20 cellular contexts compared by ENCODE assay signal in the genomic region with DNA sequence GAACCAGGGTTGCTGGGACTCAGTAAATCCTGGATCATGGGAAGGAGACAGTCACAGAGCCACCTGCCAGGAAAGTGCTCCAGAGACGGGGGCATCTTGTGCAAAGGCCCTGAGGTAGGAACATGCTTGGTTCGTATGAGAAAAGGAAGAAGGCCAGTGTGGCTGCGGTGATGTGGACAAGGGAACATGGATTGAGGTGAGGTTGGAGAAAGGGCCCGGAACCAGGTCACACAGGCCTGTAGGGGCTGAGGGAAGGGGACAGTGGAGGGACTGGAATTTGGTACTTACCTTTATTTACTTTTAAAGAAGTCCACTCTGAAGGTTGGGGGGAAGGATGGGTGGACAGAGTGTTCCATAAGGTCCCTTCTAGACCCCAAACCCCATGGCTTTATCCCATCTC. TPM values are rescaled to one million over a fixed set of nuclear protein-coding genes. Genes with fewer than 3 reads are reported as not detected.
DNase-seq lines count a peak whose midpoint lies in the region; ATAC-seq, FAIRE-seq and TF ChIP-seq lines count a peak whose summit lies in the region.
"Had no signal": no experiment of that assay in that cellular context is flagged by ENCODE, and none has a peak within 500 bp of the region (broad histone marks: within the 10 kb centered on the region; RNA-seq: fewer than 3 reads in every experiment).

No MANE protein-coding gene starts in this region.

- ATAC-seq in right lobe of liver (no peak), HepG2 (no peak), GM19467 (IDR thresholded peaks at IDR 0.05; ENCODE audit: unreplicated experiment) (no peak), WTC11 (no peak)
- ATAC-seq: A549, HCT116 had no signal

- no peak overlapping the region for H2AFZ ChIP-seq in HepG2 (ENCODE audit: low read length)

- TF ChIP-seq CTCF in right lobe of liver (IDR thresholded peaks at IDR 0.05) (no peak), HepG2 (CRISPR knock-in tag; IDR thresholded peaks at IDR 0.05) (no peak), spleen (IDR thresholded peaks at IDR 0.05 in 8 of 11, conservative IDR thresholded peaks at IDR 0.05 in 3 of 11) (no peak), WTC11 (IDR thresholded peaks at IDR 0.05) (no peak)

- no peak overlapping the region for H3K4me2 ChIP-seq in HepG2 (ENCODE audit: low read depth, low read length)
- H3K4me2 ChIP-seq: A549, BLaER1 had no signal

- H3K27ac ChIP-seq in right lobe of liver (no peak overlapping the region), HepG2 (ENCODE audit: extremely low read length, insufficient read depth, low read length) (no peak overlapping the region), spleen (no peak overlapping the region)
- H3K27ac ChIP-seq: 22Rv1, A549, BLaER1 had no signal

- WGBS in right lobe of liver (ENCODE audit: insufficient coverage, low coverage, low lambda C conversion rate, missing lambda C conversion rate) = 57% methylated on average over 3 of the region's 4 CpGs
- 47% methylated on average over 4 of the region's 4 CpGs for WGBS in HepG2 (ENCODE audit: low lambda C conversion rate)
- 78 to 93% (median 88%) methylated on average over 4 of the region's 4 CpGs for WGBS in spleen, 5 donors

- intact Hi-C loops in right lobe of liver (cut with DNase I) (no loop called here), HepG2 (cut with micrococcal nuclease; ENCODE audit: unreplicated experiment) (no loop called here), spleen (cut with DNase I; ENCODE audit: low total_unique reads) (no loop called here)

- TF ChIP-seq RAD21 in HepG2 (CRISPR knock-in tag; IDR thresholded peaks at IDR 0.05) = no peak

- no peak overlapping the region for H3K27ac Mint-ChIP-seq in WTC11
- H3K27ac Mint-ChIP-seq: CD4-positive, alpha-beta memory T cell had no signal

- H3K79me2 ChIP-seq in HepG2 (ENCODE audit: insufficient read depth, low read length) = no peaks in the 10 kb centered on the region

- no peaks in the 10 kb centered on the region for H3K9me3 ChIP-seq in right lobe of liver
- no peaks in the 10 kb centered on the region for H3K9me3 ChIP-seq in HepG2 (ENCODE audit: low read length)
- H3K9me3 ChIP-seq in spleen = peaks cover 0 to 10% (median 0%) of the 10 kb centered on the region in 8 donors
- H3K9me3 ChIP-seq: A549 had no signal

- no peak for TF ChIP-seq POLR2A in right lobe of liver (IDR thresholded peaks at IDR 0.05)
- no peak for TF ChIP-seq POLR2A in HepG2 (IDR thresholded peaks at IDR 0.05; ENCODE audit: insufficient read depth in 1 of 2, low read depth in 2 of 2, low read length in 2 of 2)
- no peak for TF ChIP-seq POLR2A in spleen (IDR thresholded peaks at IDR 0.05)

- no peak for FAIRE-seq in HepG2 (lab: Jason Lieb, UNC)
- FAIRE-seq: A549 had no signal

- in situ Hi-C loops in HepG2 (cut with HindIII; ENCODE audit: extremely low pct_ligation_motif_present, low pct_unique_long_range_greater_than_20kb) = no loop called here

- H3K4me1 ChIP-seq in right lobe of liver (no peaks in the 10 kb centered on the region), HepG2 (ENCODE audit: insufficient read depth, low read length) (no peaks in the 10 kb centered on the region), spleen (no peaks in the 10 kb centered on the region)
- H3K4me1 ChIP-seq: A549 had no signal

- H3K36me3 ChIP-seq in right lobe of liver (no peaks in the 10 kb centered on the region), HepG2 (replicated peaks in 1 of 2; ENCODE audit: control insufficient read depth in 1 of 2, insufficient read depth in 2 of 2, low read length in 2 of 2) (no peaks in the 10 kb centered on the region), spleen (no peaks in the 10 kb centered on the region)
- H3K36me3 ChIP-seq: BLaER1 had no signal

- H4K20me1 ChIP-seq in HepG2 (ENCODE audit: insufficient read depth, low read length) = no peaks in the 10 kb centered on the region
- H4K20me1 ChIP-seq: BLaER1 had no signal

- peaks cover 5% of the 10 kb centered on the region for H3K27me3 Mint-ChIP-seq in WTC11 (ENCODE audit: low read depth)

- BruUV-seq in HepG2 (replicated peaks; lab: Mats Ljungman, UMichigan) = no TSS peak

- POLR2A ChIA-PET in HepG2 (lab: Yijun Ruan, JAX) (no interaction called here), WTC11 (lab: Charles Lee) (no interaction called here)

- peaks cover 13% of the 10 kb centered on the region for H3K36me3 Mint-ChIP-seq in WTC11
- H3K36me3 Mint-ChIP-seq: CD14-positive monocyte; CD4-positive, alpha-beta memory T cell had no signal

- H3K4me3 Mint-ChIP-seq in WTC11 = no peak overlapping the region
- H3K4me3 Mint-ChIP-seq: CD14-positive monocyte; CD4-positive, alpha-beta memory T cell had no signal

- DNase-seq in activated CD8-positive, alpha-beta memory T cell treated with anti-CD3 and anti-CD28 coated beads for 24 hours = peak; percentile 33
- DNase-seq in activated CD8-positive, alpha-beta memory T cell treated with anti-CD3 and anti-CD28 coated beads, Interleukin-2, amount 50 U/mL, for 4 hours = no peak
- DNase-seq in right lobe of liver (peak in 2 of 3 donors; percentile 18 to 24), HepG2 (ENCODE audit: low spot score) (no peak), spleen (peak; percentile 40), COLO829 (ENCODE audit: low spot score) (no peak), WTC11 (ENCODE audit: low spot score) (no peak)
- DNase-seq: AML-193; Calu3; CD4-positive, alpha-beta memory T cell; DMS79 treated with DMSO at 0.1 percent for 48 hours; GF-D8; GOT3; H7 had no signal

- H3K4me1 Mint-ChIP-seq in WTC11 = peaks cover 9% of the 10 kb centered on the region

- peaks cover 38% of the 10 kb centered on the region for H3K9me3 Mint-ChIP-seq in WTC11

- no peak overlapping the region for H3K9ac ChIP-seq in HepG2 (ENCODE audit: insufficient read depth, low read depth, low read length)
- H3K9ac ChIP-seq: BLaER1 had no signal

- CTCF ChIA-PET in HepG2 (lab: Yijun Ruan, JAX; ENCODE audit: low intra/inter-chr PET ratio, low total read pairs) = no interaction called here
- CTCF ChIA-PET in WTC11 (lab: Charles Lee) = no interaction called here

- TF ChIP-seq EP300 in HepG2 (IDR thresholded peaks at IDR 0.05; ENCODE audit: low read depth in 2 of 2, low read length in 2 of 2) (no peak), HepG2 (CRISPR knock-in tag; IDR thresholded peaks at IDR 0.05; ENCODE audit: borderline replicate concordance) (no peak)

- H3K27me3 ChIP-seq in right lobe of liver (no peaks in the 10 kb centered on the region), HepG2 (ENCODE audit: control insufficient read depth in 1 of 2, insufficient read depth in 2 of 2, low read length in 2 of 2) (no peaks in the 10 kb centered on the region; a peak in 1 of 5 replicates), spleen (replicated peaks in 1 of 7) (peaks cover 0 to 6% (median 0%) of the 10 kb centered on the region in 7 donors)
- H3K27me3 ChIP-seq: BLaER1 had no signal

- no peak overlapping the region for H3K4me3 ChIP-seq in right lobe of liver
- H3K4me3 ChIP-seq in HepG2 (replicated peaks in 1 of 3; ENCODE audit: insufficient read depth in 1 of 3, low read depth in 2 of 3, low read length in 3 of 3) = no peak overlapping the region
- no peak overlapping the region for H3K4me3 ChIP-seq in spleen
- H3K4me3 ChIP-seq: A549, BLaER1 had no signal

TF ChIP-seq in HepG2, 621 proteins besides CTCF, POLR2A, EP300 and RAD21 (continues in another document):
- TF ChIP-seq, protein P1, sequence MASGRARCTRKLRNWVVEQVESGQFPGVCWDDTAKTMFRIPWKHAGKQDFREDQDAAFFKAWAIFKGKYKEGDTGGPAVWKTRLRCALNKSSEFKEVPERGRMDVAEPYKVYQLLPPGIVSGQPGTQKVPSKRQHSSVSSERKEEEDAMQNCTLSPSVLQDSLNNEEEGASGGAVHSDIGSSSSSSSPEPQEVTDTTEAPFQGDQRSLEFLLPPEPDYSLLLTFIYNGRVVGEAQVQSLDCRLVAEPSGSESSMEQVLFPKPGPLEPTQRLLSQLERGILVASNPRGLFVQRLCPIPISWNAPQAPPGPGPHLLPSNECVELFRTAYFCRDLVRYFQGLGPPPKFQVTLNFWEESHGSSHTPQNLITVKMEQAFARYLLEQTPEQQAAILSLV (CRISPR knock-in tag; IDR thresholded peaks at IDR 0.05; ENCODE audit: borderline replicate concordance) = no peak

RNA-seq across cellular contexts. Expression of a gene that starts 32.9 kb away (rescaled TPM):
- total RNA-seq in right lobe of liver (100 to 1,000 TPM in 1 of 6 experiments, 10 to 100 TPM in 5; 17.5 to 116 (median 65.3) TPM), HepG2 (2016; rRNA removed; fragmentation: Illumina TruSeq; extraction: Trizol) (not detected in 2 replicates), spleen (100 to 1,000 TPM; 262 to 549 (median 387) TPM), WTC11 (2021) (52.4 to 64.3 TPM (median 59.6 TPM) in 3 replicates)
- total RNA-seq in HepG2 (2016; cell fraction: cytosol; rRNA removed; fragmentation: Illumina TruSeq; extraction: Trizol; ENCODE audit: low read depth) = not detected in 2 replicates
- not detected in 2 replicates for total RNA-seq in HepG2 (2016; cell fraction: insoluble cytoplasmic fraction; rRNA removed; fragmentation: Illumina TruSeq; extraction: Trizol)
- total RNA-seq in HepG2 (2016; cell fraction: membrane; rRNA removed; fragmentation: Illumina TruSeq; extraction: Trizol) = not detected in 2 replicates
- not detected in 2 replicates for total RNA-seq in HepG2 (2016; cell fraction: nucleus; rRNA removed; fragmentation: Illumina TruSeq; extraction: Trizol)
- polyA plus RNA-seq in HepG2 (2011; rRNA removed) (not detected in 2 replicates), spleen (10 to 100 TPM; 22.7 to 64.5 (median 44.7) TPM)
- 0.05 TPM in 1 of 2 replicates, not detected in the other for polyA plus RNA-seq in HepG2 (2011; cell fraction: cytosol; rRNA removed)
- polyA plus RNA-seq in HepG2 (2011; cell fraction: nucleus; rRNA removed) = 0.40 TPM in 1 of 2 replicates, not detected in the other
- not detected in 2 replicates for polyA plus RNA-seq in HepG2 (2012)
- polyA plus RNA-seq in HepG2 (2016; cell fraction: cytosol; fragmentation: Illumina TruSeq; extraction: Trizol; ENCODE audit: low read depth) = not detected in 2 replicates
- polyA plus RNA-seq in HepG2 (2016; cell fraction: insoluble cytoplasmic fraction; fragmentation: Illumina TruSeq; extraction: Trizol; ENCODE audit: low read depth) = not detected in 2 replicates
- polyA plus RNA-seq in HepG2 (2016; cell fraction: membrane; fragmentation: Illumina TruSeq; extraction: Trizol; ENCODE audit: low read depth) = not detected in 2 replicates
- polyA plus RNA-seq in HepG2 (2016; cell fraction: nucleus; fragmentation: Illumina TruSeq; extraction: Trizol; ENCODE audit: insufficient read depth, low read depth) = not detected in 2 replicates
- polyA minus RNA-seq in HepG2 (2011; rRNA and poly(A)+ RNA removed; ENCODE audit: low replicate concordance) = not detected in 2 replicates
- polyA minus RNA-seq in HepG2 (2011; cell fraction: cytosol; rRNA and poly(A)+ RNA removed) = not detected in 2 replicates
- not detected in 2 replicates for polyA minus RNA-seq in HepG2 (2011; cell fraction: nucleus; rRNA and poly(A)+ RNA removed)
- total RNA-seq: Calu3; CD4-positive, alpha-beta memory T cell had no signal
- polyA plus RNA-seq: CD14-positive monocyte; CD4-positive, alpha-beta memory T cell had no signal

Comparison
In these comparisons a context has a peak if more than half of its experiments do, and no peak if none do; other contexts are left out.
1. DNase-seq: peak in activated CD8-positive, alpha-beta memory T cell treated with anti-CD3 and anti-CD28 coated beads for 24 hours (single experiment), right lobe of liver (2 of 3) and spleen (single experiment); none in activated CD8-positive, alpha-beta memory T cell treated with anti-CD3 and anti-CD28 coated beads, Interleukin-2, amount 50 U/mL, for 4 hours (single experiment), HepG2 (single experiment), COLO829 (single experiment) and WTC11 (single experiment).
2. RNA of a gene that starts 32.9 kb away (total RNA-seq): 262 to 549 TPM in spleen, 17.5 to 116 TPM in right lobe of liver and 52.4 to 64.3 TPM in WTC11; not detected in HepG2; every median in the first group is over 10 times any median in the second.